22 cellular contexts compared by ENCODE assay signal in the genomic region with DNA sequence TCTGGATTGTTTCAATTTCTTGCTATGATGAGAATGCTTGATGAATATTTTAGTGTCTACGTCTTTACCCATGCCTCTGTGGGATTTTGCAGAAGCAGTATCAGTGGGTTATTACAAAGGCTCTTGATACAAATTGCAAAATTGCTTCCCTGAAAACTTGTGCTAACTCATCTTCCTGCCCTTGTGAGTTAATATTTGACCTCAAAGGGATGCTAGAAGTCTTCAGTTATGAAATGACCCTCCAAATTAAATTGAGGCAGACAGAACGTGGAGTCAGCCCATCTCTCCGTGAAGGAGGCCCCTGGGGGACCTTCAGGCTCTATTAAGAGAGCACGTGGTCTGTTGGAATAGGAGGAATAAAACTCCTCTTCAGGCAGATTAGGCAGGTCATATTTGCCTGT.
DNase-seq lines count a peak whose midpoint lies in the region; ATAC-seq and TF ChIP-seq lines count a peak whose summit lies in the region.
"Had no signal": no experiment of that assay in that cellular context is flagged by ENCODE, and none has a peak within 500 bp of the region (broad histone marks: within the 10 kb centered on the region; RNA-seq: fewer than 3 reads in every experiment).

No MANE protein-coding gene starts in this region.

- H3K27me3 Mint-ChIP-seq in naive thymus-derived CD4-positive, alpha-beta T cell: peaks cover 0 to 7% (median 4%) of the 10 kb centered on the region in 5 donors
- H3K27me3 Mint-ChIP-seq: activated naive CD4-positive, alpha-beta T cell treated with anti-CD3 and anti-CD28 coated beads, Interleukin-2, amount 50 U/mL, for 24 hours had no signal

- H3K36me3 ChIP-seq in naive thymus-derived CD4-positive, alpha-beta T cell (ENCODE audit: control insufficient read depth in 2 of 3, insufficient read depth in 3 of 3, low read length in 3 of 3): no peaks in the 10 kb centered on the region
- H3K36me3 ChIP-seq in neuronal stem cell (replicated peaks in 1 of 2; ENCODE audit: control insufficient read depth in 2 of 2, insufficient read depth in 2 of 2, low read length in 2 of 2): no peaks in the 10 kb centered on the region
- H3K36me3 ChIP-seq: thyroid gland had no signal

- ATAC-seq in naive thymus-derived CD4-positive, alpha-beta T cell: peak; percentile 47
- ATAC-seq: CD8-positive, alpha-beta T cell had no signal

- no peak overlapping the region for H3K4me3 Mint-ChIP-seq in naive thymus-derived CD4-positive, alpha-beta T cell
- H3K4me3 Mint-ChIP-seq: activated naive CD4-positive, alpha-beta T cell treated with anti-CD3 and anti-CD28 coated beads, Interleukin-2, amount 50 U/mL, for 24 hours; CD8-positive, alpha-beta T cell; IgD-negative memory B cell; memory B cell; neural crest cell; T-helper 2 cell treated with Interferon-gamma antibody and Interleukin-4, amounts not matched to agents 5 μg/mL and 100 μg/mL, for 36 hours had no signal

- H3K4me3 ChIP-seq in cardiac fibroblast (replicated peaks in 1 of 2; ENCODE audit: low read depth in 2 of 2, low read length in 2 of 2) (no peak overlapping the region), neuronal stem cell (ENCODE audit: low read length in 2 of 2) (no peak overlapping the region)
- H3K4me3 ChIP-seq in naive thymus-derived CD4-positive, alpha-beta T cell (ENCODE audit: low read length): no peak overlapping the region
- H3K4me3 ChIP-seq: skin epidermis, thyroid gland had no signal

- POLR2A ChIA-PET in naive thymus-derived CD4-positive, alpha-beta T cell (lab: Charles Lee): no interaction called here

- H3K9ac ChIP-seq in neuronal stem cell (ENCODE audit: low read depth, low read length, poor library complexity): no peak overlapping the region

- no peak overlapping the region for H2BK120ac ChIP-seq in neuronal stem cell (ENCODE audit: low read depth, low read length)

- WGBS in neuronal stem cell (ENCODE audit: extremely low coverage in 2 of 2, insufficient read length in 2 of 2, insufficient replicate concordance in 1 of 2), 2 donors: no CpG with 5 or more reads among the region's 4 CpGs

- no peak overlapping the region for H3K4me2 ChIP-seq in neuronal stem cell (ENCODE audit: insufficient read depth, low read length, poor library complexity, severe bottlenecking)

- H2AFZ ChIP-seq in neuronal stem cell (ENCODE audit: low read length): no peak overlapping the region

- no peak overlapping the region for H2BK5ac ChIP-seq in neuronal stem cell (ENCODE audit: low read length)

- H3K79me1 ChIP-seq in neuronal stem cell (ENCODE audit: low read depth, low read length): no peaks in the 10 kb centered on the region

- H3K9me3 Mint-ChIP-seq in naive thymus-derived CD4-positive, alpha-beta T cell: peaks cover 0 to 1% (median 0%) of the 10 kb centered on the region in 11 donors
- H3K9me3 Mint-ChIP-seq: activated naive CD4-positive, alpha-beta T cell treated with anti-CD3 and anti-CD28 coated beads, Interleukin-2, amount 50 U/mL, for 24 hours; CD8-positive, alpha-beta T cell; memory B cell; neural crest cell; T-helper 2 cell treated with Interferon-gamma antibody and Interleukin-4, amounts not matched to agents 5 μg/mL and 100 μg/mL, for 36 hours had no signal

- H3K9me3 ChIP-seq in naive thymus-derived CD4-positive, alpha-beta T cell (ENCODE audit: control insufficient read depth in 2 of 3, low read length in 3 of 3): no peaks in the 10 kb centered on the region
- peaks cover 0 to 4% of the 10 kb centered on the region in 2 donors for H3K9me3 ChIP-seq in neuronal stem cell (replicated peaks in 1 of 2; ENCODE audit: control insufficient read depth in 2 of 2, insufficient read depth in 1 of 2, low read depth in 1 of 2, low read length in 2 of 2)
- H3K9me3 ChIP-seq: thyroid gland had no signal

- TF ChIP-seq CTCF in cardiac fibroblast (IDR thresholded peaks at IDR 0.05; ENCODE audit: low read depth, low read length): no peak

- H2BK12ac ChIP-seq in neuronal stem cell (ENCODE audit: low read length): no peak overlapping the region

- H3K14ac ChIP-seq in neuronal stem cell (ENCODE audit: low read length): no peak overlapping the region

- no peak overlapping the region for H4K91ac ChIP-seq in neuronal stem cell (ENCODE audit: low read depth, low read length, poor library complexity)

- no peaks in the 10 kb centered on the region for H3K36me3 Mint-ChIP-seq in naive thymus-derived CD4-positive, alpha-beta T cell
- H3K36me3 Mint-ChIP-seq: activated naive CD4-positive, alpha-beta T cell treated with anti-CD3 and anti-CD28 coated beads, Interleukin-2, amount 50 U/mL, for 24 hours; CD8-positive, alpha-beta T cell; IgD-negative memory B cell; memory B cell had no signal

- H2AK5ac ChIP-seq in neuronal stem cell (ENCODE audit: low read depth, low read length): no peak overlapping the region

- no peak overlapping the region for H3K27ac ChIP-seq in naive thymus-derived CD4-positive, alpha-beta T cell (ENCODE audit: low read depth, low read length)
- no peak overlapping the region for H3K27ac ChIP-seq in neuronal stem cell (replicated peaks; ENCODE audit: low read length)
- H3K27ac ChIP-seq: thyroid gland had no signal

- no peak overlapping the region for H3K18ac ChIP-seq in neuronal stem cell (ENCODE audit: low read length)

- intact Hi-C loops in naive thymus-derived CD4-positive, alpha-beta T cell (cut with micrococcal nuclease): no loop called here

- no peak overlapping the region for H2BK15ac ChIP-seq in neuronal stem cell (ENCODE audit: low read length)

- CTCF ChIA-PET in naive thymus-derived CD4-positive, alpha-beta T cell (lab: Charles Lee): no interaction called here

- H3K23ac ChIP-seq in neuronal stem cell (ENCODE audit: low read depth, low read length, poor library complexity): no peak overlapping the region

- H3K4me1 Mint-ChIP-seq in naive thymus-derived CD4-positive, alpha-beta T cell: no peaks in the 10 kb centered on the region
- H3K4me1 Mint-ChIP-seq: activated naive CD4-positive, alpha-beta T cell treated with anti-CD3 and anti-CD28 coated beads, Interleukin-2, amount 50 U/mL, for 24 hours; IgD-negative memory B cell; memory B cell had no signal

- H3K27ac Mint-ChIP-seq in naive thymus-derived CD4-positive, alpha-beta T cell: no peak overlapping the region
- H3K27ac Mint-ChIP-seq: activated naive CD4-positive, alpha-beta T cell treated with anti-CD3 and anti-CD28 coated beads, Interleukin-2, amount 50 U/mL, for 24 hours; CD8-positive, alpha-beta T cell; IgD-negative memory B cell; memory B cell; T-helper 2 cell treated with Interferon-gamma antibody and Interleukin-4, amounts not matched to agents 5 μg/mL and 100 μg/mL, for 36 hours had no signal

- peak; percentile 41 to 58 for DNase-seq in AML-193 (lab: John Stamatoyannopoulos, UW)
- peak; percentile 24 for DNase-seq in HCEC 1CT
- peak; percentile 80 to 81 for DNase-seq in cardiac fibroblast (ENCODE audit: low read depth in 2 of 2)
- no peak for DNase-seq in naive thymus-derived CD4-positive, alpha-beta T cell
- no peak for DNase-seq in LoVo (ENCODE audit: low spot score)
- no peak for DNase-seq in ecto neural progenitor cell (ENCODE audit: low spot score)
- DNase-seq in DMS53 treated with DMSO at 0.1 percent for 48 hours (lab: John Stamatoyannopoulos, UW; ENCODE audit: unreplicated experiment): no peak
- no peak for DNase-seq in neuronal stem cell (ENCODE audit: low spot score)
- DNase-seq: activated CD4-positive, alpha-beta T cell treated with anti-CD3 and anti-CD28 coated beads for 1 hour; activated CD8-positive, alpha-beta memory T cell treated with anti-CD3 and anti-CD28 coated beads, Interleukin-2, amount 50 U/mL, for 4 hours; CD8-positive, alpha-beta T cell; effector memory CD4-positive, alpha-beta T cell; NK-92 treated with Interleukin-12 subunit alpha and Interleukin-12 subunit beta, amount 100 ng/mL, for 24 hours; SHP77 treated with DMSO at 0.1 percent for 48 hours; stimulated activated CD4-positive, alpha-beta T cell treated with anti-CD3 and anti-CD28 coated beads, Interleukin-4, amount 100 ng/mL, for 4 hours; thyroid gland had no signal

- H3K4ac ChIP-seq in neuronal stem cell (ENCODE audit: low read length): no peak overlapping the region

- H4K8ac ChIP-seq in neuronal stem cell (ENCODE audit: low read depth, low read length): no peak overlapping the region

- H3K27me3 ChIP-seq in naive thymus-derived CD4-positive, alpha-beta T cell (ENCODE audit: control insufficient read depth in 2 of 2, insufficient read depth in 2 of 2, low read length in 2 of 2): no peaks in the 10 kb centered on the region
- no peaks in the 10 kb centered on the region for H3K27me3 ChIP-seq in neuronal stem cell (ENCODE audit: control insufficient read depth in 3 of 3, insufficient read depth in 3 of 3, low read depth in 1 of 3, low read length in 3 of 3)
- H3K27me3 ChIP-seq: thyroid gland had no signal

- no peaks in the 10 kb centered on the region for H3K4me1 ChIP-seq in naive thymus-derived CD4-positive, alpha-beta T cell (ENCODE audit: control insufficient read depth in 2 of 2, insufficient read depth in 2 of 2, low read length in 2 of 2)
- peaks cover 0 to 10% of the 10 kb centered on the region in 2 donors for H3K4me1 ChIP-seq in neuronal stem cell (ENCODE audit: control insufficient read depth in 2 of 2, insufficient read depth in 1 of 2, low read depth in 1 of 2, low read length in 2 of 2)

Comparison
In these comparisons a context has a peak if more than half of its experiments do, and no peak if none do; other contexts are left out.
1. DNase-seq: peak in AML-193 (2 of 2), HCEC 1CT (single experiment) and cardiac fibroblast (2 of 2); none in naive thymus-derived CD4-positive, alpha-beta T cell (0 of 9), LoVo (single experiment), ecto neural progenitor cell (single experiment), DMS53 treated with DMSO at 0.1 percent for 48 hours (single experiment) and neuronal stem cell (single experiment).